In genomic region chr9:128043467-128043868, GRCh38 we compare ENCODE assay signal across 1 cellular context.
A peak's percentile ranks its signal among the peaks of the same experiment; 100 is the strongest.
TF ChIP-seq lines count a peak whose summit lies in the region.

No MANE protein-coding gene starts in this region.

TF ChIP-seq in HepG2, 621 proteins besides CTCF, POLR2A, EP300 and RAD21 (continued from another document and continues in another):
- TF ChIP-seq, protein P1, sequence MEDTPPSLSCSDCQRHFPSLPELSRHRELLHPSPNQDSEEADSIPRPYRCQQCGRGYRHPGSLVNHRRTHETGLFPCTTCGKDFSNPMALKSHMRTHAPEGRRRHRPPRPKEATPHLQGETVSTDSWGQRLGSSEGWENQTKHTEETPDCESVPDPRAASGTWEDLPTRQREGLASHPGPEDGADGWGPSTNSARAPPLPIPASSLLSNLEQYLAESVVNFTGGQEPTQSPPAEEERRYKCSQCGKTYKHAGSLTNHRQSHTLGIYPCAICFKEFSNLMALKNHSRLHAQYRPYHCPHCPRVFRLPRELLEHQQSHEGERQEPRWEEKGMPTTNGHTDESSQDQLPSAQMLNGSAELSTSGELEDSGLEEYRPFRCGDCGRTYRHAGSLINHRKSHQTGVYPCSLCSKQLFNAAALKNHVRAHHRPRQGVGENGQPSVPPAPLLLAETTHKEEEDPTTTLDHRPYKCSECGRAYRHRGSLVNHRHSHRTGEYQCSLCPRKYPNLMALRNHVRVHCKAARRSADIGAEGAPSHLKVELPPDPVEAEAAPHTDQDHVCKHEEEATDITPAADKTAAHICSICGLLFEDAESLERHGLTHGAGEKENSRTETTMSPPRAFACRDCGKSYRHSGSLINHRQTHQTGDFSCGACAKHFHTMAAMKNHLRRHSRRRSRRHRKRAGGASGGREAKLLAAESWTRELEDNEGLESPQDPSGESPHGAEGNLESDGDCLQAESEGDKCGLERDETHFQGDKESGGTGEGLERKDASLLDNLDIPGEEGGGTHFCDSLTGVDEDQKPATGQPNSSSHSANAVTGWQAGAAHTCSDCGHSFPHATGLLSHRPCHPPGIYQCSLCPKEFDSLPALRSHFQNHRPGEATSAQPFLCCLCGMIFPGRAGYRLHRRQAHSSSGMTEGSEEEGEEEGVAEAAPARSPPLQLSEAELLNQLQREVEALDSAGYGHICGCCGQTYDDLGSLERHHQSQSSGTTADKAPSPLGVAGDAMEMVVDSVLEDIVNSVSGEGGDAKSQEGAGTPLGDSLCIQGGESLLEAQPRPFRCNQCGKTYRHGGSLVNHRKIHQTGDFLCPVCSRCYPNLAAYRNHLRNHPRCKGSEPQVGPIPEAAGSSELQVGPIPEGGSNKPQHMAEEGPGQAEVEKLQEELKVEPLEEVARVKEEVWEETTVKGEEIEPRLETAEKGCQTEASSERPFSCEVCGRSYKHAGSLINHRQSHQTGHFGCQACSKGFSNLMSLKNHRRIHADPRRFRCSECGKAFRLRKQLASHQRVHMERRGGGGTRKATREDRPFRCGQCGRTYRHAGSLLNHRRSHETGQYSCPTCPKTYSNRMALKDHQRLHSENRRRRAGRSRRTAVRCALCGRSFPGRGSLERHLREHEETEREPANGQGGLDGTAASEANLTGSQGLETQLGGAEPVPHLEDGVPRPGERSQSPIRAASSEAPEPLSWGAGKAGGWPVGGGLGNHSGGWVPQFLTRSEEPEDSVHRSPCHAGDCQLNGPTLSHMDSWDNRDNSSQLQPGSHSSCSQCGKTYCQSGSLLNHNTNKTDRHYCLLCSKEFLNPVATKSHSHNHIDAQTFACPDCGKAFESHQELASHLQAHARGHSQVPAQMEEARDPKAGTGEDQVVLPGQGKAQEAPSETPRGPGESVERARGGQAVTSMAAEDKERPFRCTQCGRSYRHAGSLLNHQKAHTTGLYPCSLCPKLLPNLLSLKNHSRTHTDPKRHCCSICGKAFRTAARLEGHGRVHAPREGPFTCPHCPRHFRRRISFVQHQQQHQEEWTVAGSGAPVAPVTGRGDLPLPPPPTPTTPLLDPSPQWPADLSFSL (CRISPR knock-in tag; IDR thresholded peaks at IDR 0.05), result no peak
- TF ChIP-seq MXD4 (CRISPR knock-in tag; IDR thresholded peaks at IDR 0.05) (no peak), HMG20B (CRISPR knock-in tag; conservative IDR thresholded peaks at IDR 0.05) (no peak), CC2D1A (CRISPR knock-in tag; IDR thresholded peaks at IDR 0.05) (no peak), KDM2A (CRISPR knock-in tag; IDR thresholded peaks at IDR 0.05; ENCODE audit: borderline replicate concordance, low read depth) (peak; percentile 45; the same call in 1 of the 2 replicates), ZNF619 (CRISPR knock-in tag; IDR thresholded peaks at IDR 0.05) (no peak; the same call in 1 of the 2 replicates), ZNF720 (CRISPR knock-in tag; IDR thresholded peaks at IDR 0.05) (no peak), ZMYM3 (CRISPR knock-in tag; IDR thresholded peaks at IDR 0.05) (peak; percentile 84), MYPOP (CRISPR knock-in tag; IDR thresholded peaks at IDR 0.05) (no peak; the same call in 1 of the 2 replicates), ESRRA (CRISPR knock-in tag; IDR thresholded peaks at IDR 0.05; ENCODE audit: low read depth) (no peak), NR2F2 (IDR thresholded peaks at IDR 0.05; ENCODE audit: borderline replicate concordance, low read depth) (no peak), ZNF101 (CRISPR knock-in tag; IDR thresholded peaks at IDR 0.05; ENCODE audit: borderline replicate concordance, low read depth) (no peak), ZNF816 (CRISPR knock-in tag; IDR thresholded peaks at IDR 0.05; ENCODE audit: borderline replicate concordance) (no peak), ZNF572 (CRISPR knock-in tag; IDR thresholded peaks at IDR 0.05) (no peak), MAFK (conservative IDR thresholded peaks at IDR 0.05 in 1 of 2, IDR thresholded peaks at IDR 0.05 in 1 of 2; ENCODE audit: low read length in 2 of 2) (no peak), ZNF281 (CRISPR knock-in tag; IDR thresholded peaks at IDR 0.05; ENCODE audit: borderline replicate concordance) (no peak), SRY (CRISPR knock-in tag; IDR thresholded peaks at IDR 0.05) (no peak), ZNF589 (CRISPR knock-in tag; conservative IDR thresholded peaks at IDR 0.05) (no peak), BCL6 (CRISPR knock-in tag; IDR thresholded peaks at IDR 0.05) (no peak), THAP8 (CRISPR knock-in tag; IDR thresholded peaks at IDR 0.05; ENCODE audit: borderline replicate concordance) (no peak), ZMYM4 (CRISPR knock-in tag; IDR thresholded peaks at IDR 0.05) (peak; percentile 66), MAFF (IDR thresholded peaks at IDR 0.05; ENCODE audit: low read depth, low read length) (no peak), ZBTB46 (CRISPR knock-in tag; IDR thresholded peaks at IDR 0.05; ENCODE audit: borderline replicate concordance) (no peak), NR2F1 (CRISPR knock-in tag; IDR thresholded peaks at IDR 0.05) (peak in 1 of 2 experiments; percentile 26; a peak in 1 of 4 replicates), ZNF414 (CRISPR knock-in tag; IDR thresholded peaks at IDR 0.05) (peak; percentile 64; the same call in 1 of the 2 replicates), TCF7L2 (IDR thresholded peaks at IDR 0.05; ENCODE audit: low read depth, low read length) (no peak), ZNF781 (CRISPR knock-in tag; IDR thresholded peaks at IDR 0.05; ENCODE audit: borderline replicate concordance, not compliant biosample characterization) (no peak), ZNF564 (CRISPR knock-in tag; IDR thresholded peaks at IDR 0.05) (no peak), ZNF672 (CRISPR knock-in tag; IDR thresholded peaks at IDR 0.05) (no peak), NCOR1 (IDR thresholded peaks at IDR 0.05; ENCODE audit: borderline replicate concordance, low read length) (no peak), TBL1XR1 (IDR thresholded peaks at IDR 0.05; ENCODE audit: borderline replicate concordance, low read length, partially characterized antibody) (no peak), ZNF317 (CRISPR knock-in tag; IDR thresholded peaks at IDR 0.05) (0 out of 2 replicates have a peak, but pooled peaks have one; percentile 68), ZFP62 (CRISPR knock-in tag; IDR thresholded peaks at IDR 0.05) (no peak), ZNF513 (CRISPR knock-in tag; conservative IDR thresholded peaks at IDR 0.05) (no peak), ZNF251 (CRISPR knock-in tag; IDR thresholded peaks at IDR 0.05) (no peak), ZNF549 (CRISPR knock-in tag; IDR thresholded peaks at IDR 0.05) (no peak), ZNF749 (CRISPR knock-in tag; IDR thresholded peaks at IDR 0.05; ENCODE audit: borderline replicate concordance) (no peak)
- TF ChIP-seq, protein P2, sequence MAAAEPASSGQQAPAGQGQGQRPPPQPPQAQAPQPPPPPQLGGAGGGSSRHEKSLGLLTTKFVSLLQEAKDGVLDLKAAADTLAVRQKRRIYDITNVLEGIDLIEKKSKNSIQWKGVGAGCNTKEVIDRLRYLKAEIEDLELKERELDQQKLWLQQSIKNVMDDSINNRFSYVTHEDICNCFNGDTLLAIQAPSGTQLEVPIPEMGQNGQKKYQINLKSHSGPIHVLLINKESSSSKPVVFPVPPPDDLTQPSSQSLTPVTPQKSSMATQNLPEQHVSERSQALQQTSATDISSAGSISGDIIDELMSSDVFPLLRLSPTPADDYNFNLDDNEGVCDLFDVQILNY (CRISPR knock-in tag; conservative IDR thresholded peaks at IDR 0.05), result no peak
- TF ChIP-seq, protein P3, sequence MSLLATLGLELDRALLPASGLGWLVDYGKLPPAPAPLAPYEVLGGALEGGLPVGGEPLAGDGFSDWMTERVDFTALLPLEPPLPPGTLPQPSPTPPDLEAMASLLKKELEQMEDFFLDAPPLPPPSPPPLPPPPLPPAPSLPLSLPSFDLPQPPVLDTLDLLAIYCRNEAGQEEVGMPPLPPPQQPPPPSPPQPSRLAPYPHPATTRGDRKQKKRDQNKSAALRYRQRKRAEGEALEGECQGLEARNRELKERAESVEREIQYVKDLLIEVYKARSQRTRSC (CRISPR knock-in tag; IDR thresholded peaks at IDR 0.05; ENCODE audit: low read depth), result no peak
- TF ChIP-seq, protein P4, sequence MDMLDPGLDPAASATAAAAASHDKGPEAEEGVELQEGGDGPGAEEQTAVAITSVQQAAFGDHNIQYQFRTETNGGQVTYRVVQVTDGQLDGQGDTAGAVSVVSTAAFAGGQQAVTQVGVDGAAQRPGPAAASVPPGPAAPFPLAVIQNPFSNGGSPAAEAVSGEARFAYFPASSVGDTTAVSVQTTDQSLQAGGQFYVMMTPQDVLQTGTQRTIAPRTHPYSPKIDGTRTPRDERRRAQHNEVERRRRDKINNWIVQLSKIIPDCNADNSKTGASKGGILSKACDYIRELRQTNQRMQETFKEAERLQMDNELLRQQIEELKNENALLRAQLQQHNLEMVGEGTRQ (IDR thresholded peaks at IDR 0.05; ENCODE audit: low read depth, low read length), result no peak
- TF ChIP-seq, protein P4 (CRISPR knock-in tag; IDR thresholded peaks at IDR 0.05; ENCODE audit: borderline replicate concordance), result no peak
- TF ChIP-seq, protein P5, sequence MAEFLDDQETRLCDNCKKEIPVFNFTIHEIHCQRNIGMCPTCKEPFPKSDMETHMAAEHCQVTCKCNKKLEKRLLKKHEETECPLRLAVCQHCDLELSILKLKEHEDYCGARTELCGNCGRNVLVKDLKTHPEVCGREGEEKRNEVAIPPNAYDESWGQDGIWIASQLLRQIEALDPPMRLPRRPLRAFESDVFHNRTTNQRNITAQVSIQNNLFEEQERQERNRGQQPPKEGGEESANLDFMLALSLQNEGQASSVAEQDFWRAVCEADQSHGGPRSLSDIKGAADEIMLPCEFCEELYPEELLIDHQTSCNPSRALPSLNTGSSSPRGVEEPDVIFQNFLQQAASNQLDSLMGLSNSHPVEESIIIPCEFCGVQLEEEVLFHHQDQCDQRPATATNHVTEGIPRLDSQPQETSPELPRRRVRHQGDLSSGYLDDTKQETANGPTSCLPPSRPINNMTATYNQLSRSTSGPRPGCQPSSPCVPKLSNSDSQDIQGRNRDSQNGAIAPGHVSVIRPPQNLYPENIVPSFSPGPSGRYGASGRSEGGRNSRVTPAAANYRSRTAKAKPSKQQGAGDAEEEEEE (CRISPR knock-in tag; IDR thresholded peaks at IDR 0.05; ENCODE audit: borderline replicate concordance), result no peak
